2 cellular contexts compared by ENCODE assay signal in the genomic region with DNA sequence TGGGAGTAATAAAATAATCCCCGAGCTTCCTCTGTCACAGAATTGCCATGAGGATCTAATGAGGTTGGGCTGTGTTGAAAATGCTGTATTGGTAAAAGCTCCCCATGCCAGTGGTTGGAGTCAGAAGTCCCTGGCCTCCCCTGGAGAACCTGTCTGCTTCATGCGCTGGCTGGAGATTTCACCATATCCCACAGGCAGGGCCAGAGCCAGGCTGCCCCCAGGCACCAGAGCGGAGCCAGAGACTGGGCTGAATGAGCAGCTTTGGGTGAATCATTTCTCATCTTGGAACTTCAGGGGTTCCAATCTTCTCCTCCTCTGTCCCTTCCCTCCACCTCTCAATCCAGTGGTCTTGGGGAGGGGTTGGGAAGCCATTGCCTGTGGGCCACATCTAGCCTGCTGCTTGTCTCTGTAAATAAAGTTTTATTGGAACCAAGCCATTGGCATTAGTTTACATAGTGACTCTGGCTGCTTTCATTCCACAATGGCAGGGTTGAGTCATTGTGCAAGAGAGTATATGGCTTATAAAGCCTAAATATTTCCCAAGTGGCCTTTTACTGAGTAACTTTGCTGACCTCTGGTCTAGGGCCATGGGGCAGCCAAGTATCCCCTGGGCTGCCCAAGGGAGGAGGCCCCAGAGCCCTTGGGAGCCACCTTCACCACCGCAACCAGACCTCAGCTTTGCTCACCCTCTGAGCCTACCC.
TF ChIP-seq lines count a peak whose summit lies in the region.

No MANE protein-coding gene starts in this region.

TF ChIP-seq in WTC11, 78 proteins besides CTCF, POLR2A, EP300 and RAD21 (continued from another document):
- TF ChIP-seq, protein P1, sequence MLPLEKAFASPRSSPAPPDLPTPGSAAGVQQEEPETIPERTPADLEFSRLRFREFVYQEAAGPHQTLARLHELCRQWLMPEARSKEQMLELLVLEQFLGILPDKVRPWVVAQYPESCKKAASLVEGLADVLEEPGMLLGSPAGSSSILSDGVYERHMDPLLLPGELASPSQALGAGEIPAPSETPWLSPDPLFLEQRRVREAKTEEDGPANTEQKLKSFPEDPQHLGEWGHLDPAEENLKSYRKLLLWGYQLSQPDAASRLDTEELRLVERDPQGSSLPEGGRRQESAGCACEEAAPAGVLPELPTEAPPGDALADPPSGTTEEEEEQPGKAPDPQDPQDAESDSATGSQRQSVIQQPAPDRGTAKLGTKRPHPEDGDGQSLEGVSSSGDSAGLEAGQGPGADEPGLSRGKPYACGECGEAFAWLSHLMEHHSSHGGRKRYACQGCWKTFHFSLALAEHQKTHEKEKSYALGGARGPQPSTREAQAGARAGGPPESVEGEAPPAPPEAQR (CRISPR knock-in tag; IDR thresholded peaks at IDR 0.05) = no peak
- no peak for TF ChIP-seq ZNF121 (CRISPR knock-in tag; IDR thresholded peaks at IDR 0.05)
- TF ChIP-seq, protein P2, sequence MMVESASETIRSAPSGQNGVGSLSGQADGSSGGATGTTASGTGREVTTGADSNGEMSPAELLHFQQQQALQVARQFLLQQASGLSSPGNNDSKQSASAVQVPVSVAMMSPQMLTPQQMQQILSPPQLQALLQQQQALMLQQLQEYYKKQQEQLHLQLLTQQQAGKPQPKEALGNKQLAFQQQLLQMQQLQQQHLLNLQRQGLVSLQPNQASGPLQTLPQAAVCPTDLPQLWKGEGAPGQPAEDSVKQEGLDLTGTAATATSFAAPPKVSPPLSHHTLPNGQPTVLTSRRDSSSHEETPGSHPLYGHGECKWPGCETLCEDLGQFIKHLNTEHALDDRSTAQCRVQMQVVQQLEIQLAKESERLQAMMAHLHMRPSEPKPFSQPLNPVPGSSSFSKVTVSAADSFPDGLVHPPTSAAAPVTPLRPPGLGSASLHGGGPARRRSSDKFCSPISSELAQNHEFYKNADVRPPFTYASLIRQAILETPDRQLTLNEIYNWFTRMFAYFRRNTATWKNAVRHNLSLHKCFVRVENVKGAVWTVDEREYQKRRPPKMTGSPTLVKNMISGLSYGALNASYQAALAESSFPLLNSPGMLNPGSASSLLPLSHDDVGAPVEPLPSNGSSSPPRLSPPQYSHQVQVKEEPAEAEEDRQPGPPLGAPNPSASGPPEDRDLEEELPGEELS (CRISPR knock-in tag; IDR thresholded peaks at IDR 0.05) = no peak
- no peak for TF ChIP-seq GTF2I (CRISPR knock-in tag; conservative IDR thresholded peaks at IDR 0.05)
- TF ChIP-seq, protein P3, sequence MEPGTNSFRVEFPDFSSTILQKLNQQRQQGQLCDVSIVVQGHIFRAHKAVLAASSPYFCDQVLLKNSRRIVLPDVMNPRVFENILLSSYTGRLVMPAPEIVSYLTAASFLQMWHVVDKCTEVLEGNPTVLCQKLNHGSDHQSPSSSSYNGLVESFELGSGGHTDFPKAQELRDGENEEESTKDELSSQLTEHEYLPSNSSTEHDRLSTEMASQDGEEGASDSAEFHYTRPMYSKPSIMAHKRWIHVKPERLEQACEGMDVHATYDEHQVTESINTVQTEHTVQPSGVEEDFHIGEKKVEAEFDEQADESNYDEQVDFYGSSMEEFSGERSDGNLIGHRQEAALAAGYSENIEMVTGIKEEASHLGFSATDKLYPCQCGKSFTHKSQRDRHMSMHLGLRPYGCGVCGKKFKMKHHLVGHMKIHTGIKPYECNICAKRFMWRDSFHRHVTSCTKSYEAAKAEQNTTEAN (CRISPR knock-in tag; IDR thresholded peaks at IDR 0.05) = no peak

TF ChIP-seq in GM23338, 12 proteins besides CTCF, POLR2A, EP300 and RAD21 (continued from another document):
- TF ChIP-seq REST (IDR thresholded peaks at IDR 0.05; ENCODE audit: unreplicated experiment) (no peak), ZNF462 (CRISPR knock-in tag; IDR thresholded peaks at IDR 0.05) (no peak), ZNF331 (CRISPR knock-in tag; IDR thresholded peaks at IDR 0.05; ENCODE audit: low read depth) (no peak)
